ENCODE assay signal across 8 cellular contexts in genomic region chrX:12770440-12770839, GRCh38. TPM values are rescaled to one million over a fixed set of nuclear protein-coding genes. Genes with fewer than 3 reads are reported as not detected.
DNase-seq lines count a peak whose midpoint lies in the region; ATAC-seq and TF ChIP-seq lines count a peak whose summit lies in the region.

No MANE protein-coding gene starts in this region.

- H3K36me3 ChIP-seq in CD4-positive, CD25-positive, alpha-beta regulatory T cell (ENCODE audit: control insufficient read depth, insufficient read depth, low read length) = no peaks in the 10 kb centered on the region
- H3K36me3 ChIP-seq in SK-N-SH (replicated peaks in 1 of 2; ENCODE audit: control insufficient read depth in 1 of 2, insufficient read depth in 2 of 2, low read length in 1 of 2) (no peaks in the 10 kb centered on the region), hepatocyte (replicated peaks; ENCODE audit: insufficient read depth, low read depth) (no peaks in the 10 kb centered on the region)

- H3K9me3 Mint-ChIP-seq in CD4-positive, CD25-positive, alpha-beta regulatory T cell = no peaks in the 10 kb centered on the region

- no peaks in the 10 kb centered on the region for H3F3A ChIP-seq in SK-N-SH (replicated peaks; ENCODE audit: insufficient read depth)

- ATAC-seq in CD4-positive, CD25-positive, alpha-beta regulatory T cell (ENCODE audit: low read depth in 2 of 2) = no peak
- ATAC-seq in HG03378 (IDR thresholded peaks at IDR 0.05; ENCODE audit: unreplicated experiment) (no peak), GM21529 (IDR thresholded peaks at IDR 0.05; ENCODE audit: unreplicated experiment) (no peak)

- peaks cover 4 to 11% (median 5%) of the 10 kb centered on the region in 4 donors for H3K4me1 Mint-ChIP-seq in CD4-positive, CD25-positive, alpha-beta regulatory T cell

- TF ChIP-seq EP300 in SK-N-SH (IDR thresholded peaks at IDR 0.05; ENCODE audit: borderline replicate concordance in 1 of 2, low read depth in 1 of 2, low read length in 1 of 2) = no peak

- H3K4me1 ChIP-seq in CD4-positive, CD25-positive, alpha-beta regulatory T cell (ENCODE audit: control insufficient read depth, insufficient read depth, low read length, poor library complexity, severe bottlenecking) = no peaks in the 10 kb centered on the region
- H3K4me1 ChIP-seq in SK-N-SH (ENCODE audit: control insufficient read depth in 1 of 2, insufficient read depth in 2 of 2, low read depth in 1 of 2, low read length in 1 of 2) (peaks cover 0 to 2% of the 10 kb centered on the region in 2 experiments; a peak in 1 of 4 replicates), hepatocyte (ENCODE audit: insufficient read depth) (no peaks in the 10 kb centered on the region)

- H3K4me2 ChIP-seq in SK-N-SH = no peak overlapping the region
- no peak overlapping the region for H3K4me2 ChIP-seq in hepatocyte

- H3K27ac ChIP-seq in CD4-positive, CD25-positive, alpha-beta regulatory T cell (ENCODE audit: insufficient read depth, low read length, poor library complexity, severe bottlenecking) = no peak overlapping the region
- H3K27ac ChIP-seq in SK-N-SH (ENCODE audit: low read depth in 2 of 2, low read length in 1 of 2) = no peak overlapping the region
- H3K27ac ChIP-seq in hepatocyte = no peak overlapping the region

- CTCF ChIA-PET in SK-N-SH (lab: Yijun Ruan, JAX) = interaction anchor here (0.7 to 3.1 kb wide), 16 partner anchors 9 to 690 kb away, joined by 3 to 27 read pairs (median 4); no protein-coding TSS in a partner anchor

- no peaks in the 10 kb centered on the region for H3K79me2 ChIP-seq in SK-N-SH (ENCODE audit: insufficient read depth)
- no peaks in the 10 kb centered on the region for H3K79me2 ChIP-seq in hepatocyte

- H3K4me3 Mint-ChIP-seq in CD4-positive, CD25-positive, alpha-beta regulatory T cell = no peak overlapping the region

- H2AFZ ChIP-seq in SK-N-SH (ENCODE audit: low read depth) = no peak overlapping the region
- H2AFZ ChIP-seq in hepatocyte = no peak overlapping the region

- H4K20me1 ChIP-seq in SK-N-SH (ENCODE audit: insufficient read depth) (no peaks in the 10 kb centered on the region), hepatocyte (ENCODE audit: insufficient read depth, poor library complexity, severe bottlenecking) (no peaks in the 10 kb centered on the region)

- 25% methylated on average over 5 of the region's 5 CpGs for WGBS in SK-N-SH (ENCODE audit: low lambda C conversion rate)
- WGBS in hepatocyte (ENCODE audit: low lambda C conversion rate, missing lambda C conversion rate) = 72% methylated on average over 5 of the region's 5 CpGs

- H3K9me3 ChIP-seq in CD4-positive, CD25-positive, alpha-beta regulatory T cell (ENCODE audit: control insufficient read depth in 2 of 2, low read length in 2 of 2) = no peaks in the 10 kb centered on the region
- H3K9me3 ChIP-seq in SK-N-SH = no peaks in the 10 kb centered on the region
- H3K9me3 ChIP-seq in hepatocyte (ENCODE audit: low read depth) = no peaks in the 10 kb centered on the region

- H3K36me3 Mint-ChIP-seq in CD4-positive, CD25-positive, alpha-beta regulatory T cell = no peaks in the 10 kb centered on the region

- H3K9me2 ChIP-seq in SK-N-SH (no peaks in the 10 kb centered on the region), hepatocyte (replicated peaks; ENCODE audit: insufficient read depth) (no peaks in the 10 kb centered on the region)

- peaks cover 20% of the 10 kb centered on the region for H3K27me3 Mint-ChIP-seq in CD4-positive, CD25-positive, alpha-beta regulatory T cell

- peak in 2 of 3 donors; percentile 22 to 51 for DNase-seq in CD4-positive, CD25-positive, alpha-beta regulatory T cell
- DNase-seq in HFF-Myc (ENCODE audit: extremely low read depth, low read depth) = no peak
- DNase-seq in SK-N-SH = peak; percentile 42
- peak; percentile 35 for DNase-seq in hepatocyte (ENCODE audit: low spot score)
- no peak for DNase-seq in GF-D8 (lab: John Stamatoyannopoulos, UW)
- DNase-seq in DMS153 (lab: John Stamatoyannopoulos, UW) = no peak

- TF ChIP-seq CTCF in HFF-Myc (IDR thresholded peaks at IDR 0.05; ENCODE audit: low read depth, low read length, missing control alignments) = peak; percentile 23
- peak; percentile 79 for TF ChIP-seq CTCF in SK-N-SH (IDR thresholded peaks at IDR 0.05)
- peak; percentile 52 for TF ChIP-seq CTCF in hepatocyte (IDR thresholded peaks at IDR 0.05; ENCODE audit: poor library complexity)

- TF ChIP-seq RAD21 in SK-N-SH (IDR thresholded peaks at IDR 0.05; ENCODE audit: low read length) = peak; percentile 41; the same call in 1 of the 2 replicates

- H3K4me3 ChIP-seq in CD4-positive, CD25-positive, alpha-beta regulatory T cell (ENCODE audit: low read depth, low read length) = no peak overlapping the region
- H3K4me3 ChIP-seq in HFF-Myc (replicated peaks; ENCODE audit: low read depth, low read length) (no peak overlapping the region), SK-N-SH (ENCODE audit: low read depth in 2 of 2, low read length in 1 of 2) (no peak overlapping the region), hepatocyte (no peak overlapping the region)

- POLR2A ChIA-PET in SK-N-SH (lab: Yijun Ruan, JAX) = no interaction called here

- H3K27ac Mint-ChIP-seq in CD4-positive, CD25-positive, alpha-beta regulatory T cell = no peak overlapping the region

- H3K27me3 ChIP-seq in CD4-positive, CD25-positive, alpha-beta regulatory T cell (ENCODE audit: control insufficient read depth, insufficient read depth, low read length) = peaks cover 2% of the 10 kb centered on the region
- H3K27me3 ChIP-seq in SK-N-SH (ENCODE audit: insufficient read depth) = peaks cover 29% of the 10 kb centered on the region; the same call in 1 of the 2 replicates
- no peaks in the 10 kb centered on the region for H3K27me3 ChIP-seq in hepatocyte

- no peak overlapping the region for H3K9ac ChIP-seq in SK-N-SH

TF ChIP-seq in SK-N-SH, 30 proteins besides CTCF, POLR2A, EP300 and RAD21 (continues in another document):
- TF ChIP-seq MXI1 (IDR thresholded peaks at IDR 0.05; ENCODE audit: low read depth, low read length) = no peak
- no peak for TF ChIP-seq USF1 (IDR thresholded peaks at IDR 0.05; ENCODE audit: borderline replicate concordance, low read depth)
- no peak for TF ChIP-seq FOXJ3 (CRISPR knock-in tag; IDR thresholded peaks at IDR 0.05)
- TF ChIP-seq JUND (IDR thresholded peaks at IDR 0.05) = no peak
- no peak for TF ChIP-seq GABPA (IDR thresholded peaks at IDR 0.05; ENCODE audit: low read depth)
- no peak for TF ChIP-seq TCF12 (IDR thresholded peaks at IDR 0.05)
- TF ChIP-seq RXRA (IDR thresholded peaks at IDR 0.05; ENCODE audit: borderline replicate concordance, low read depth) = no peak
- no peak for TF ChIP-seq EZH2phosphoT487 (IDR thresholded peaks at IDR 0.05; ENCODE audit: borderline replicate concordance, low read depth)
- no peak for TF ChIP-seq NRF1 (IDR thresholded peaks at IDR 0.05; ENCODE audit: low read depth, low read length)
- TF ChIP-seq RCOR1 (IDR thresholded peaks at IDR 0.05; ENCODE audit: low read length) = no peak
- no peak for TF ChIP-seq RFX5 (IDR thresholded peaks at IDR 0.05; ENCODE audit: low read length)
- TF ChIP-seq, protein P1, sequence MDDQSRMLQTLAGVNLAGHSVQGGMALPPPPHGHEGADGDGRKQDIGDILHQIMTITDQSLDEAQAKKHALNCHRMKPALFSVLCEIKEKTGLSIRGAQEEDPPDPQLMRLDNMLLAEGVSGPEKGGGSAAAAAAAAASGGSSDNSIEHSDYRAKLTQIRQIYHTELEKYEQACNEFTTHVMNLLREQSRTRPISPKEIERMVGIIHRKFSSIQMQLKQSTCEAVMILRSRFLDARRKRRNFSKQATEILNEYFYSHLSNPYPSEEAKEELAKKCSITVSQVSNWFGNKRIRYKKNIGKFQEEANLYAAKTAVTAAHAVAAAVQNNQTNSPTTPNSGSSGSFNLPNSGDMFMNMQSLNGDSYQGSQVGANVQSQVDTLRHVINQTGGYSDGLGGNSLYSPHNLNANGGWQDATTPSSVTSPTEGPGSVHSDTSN (IDR thresholded peaks at IDR 0.05) = no peak
- no peak for TF ChIP-seq IRF3 (IDR thresholded peaks at IDR 0.05; ENCODE audit: low read depth, low read length)
- TF ChIP-seq, protein P2, sequence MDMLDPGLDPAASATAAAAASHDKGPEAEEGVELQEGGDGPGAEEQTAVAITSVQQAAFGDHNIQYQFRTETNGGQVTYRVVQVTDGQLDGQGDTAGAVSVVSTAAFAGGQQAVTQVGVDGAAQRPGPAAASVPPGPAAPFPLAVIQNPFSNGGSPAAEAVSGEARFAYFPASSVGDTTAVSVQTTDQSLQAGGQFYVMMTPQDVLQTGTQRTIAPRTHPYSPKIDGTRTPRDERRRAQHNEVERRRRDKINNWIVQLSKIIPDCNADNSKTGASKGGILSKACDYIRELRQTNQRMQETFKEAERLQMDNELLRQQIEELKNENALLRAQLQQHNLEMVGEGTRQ (IDR thresholded peaks at IDR 0.05; ENCODE audit: borderline replicate concordance, low read depth, low read length) = no peak
- no peak for TF ChIP-seq FOXM1 (IDR thresholded peaks at IDR 0.05; ENCODE audit: low read depth)
- no peak for TF ChIP-seq TAF1 (IDR thresholded peaks at IDR 0.05; ENCODE audit: borderline replicate concordance, low read depth, low read length)
- no peak for TF ChIP-seq FOSL2 (IDR thresholded peaks at IDR 0.05; ENCODE audit: borderline replicate concordance, low read depth)

RNA-seq across cellular contexts. Expression of gene PRPS2, which starts 20.8 kb away (rescaled TPM):
- total RNA-seq in CD4-positive, CD25-positive, alpha-beta regulatory T cell = 18.0 TPM
- 10 to 100 TPM; 23.7 to 31.7 (median 30.1) TPM for polyA plus RNA-seq in CD4-positive, CD25-positive, alpha-beta regulatory T cell
- polyA plus RNA-seq in SK-N-SH (2012; rRNA removed) (10.9 and 11.1 TPM in 2 replicates), hepatocyte (58.2 and 64.1 TPM in 2 replicates)
- 9.4 and 11.8 TPM in 2 replicates for polyA plus RNA-seq in SK-N-SH (2012; cell fraction: cytosol; rRNA removed)
- 8.1 and 9.7 TPM in 2 replicates for polyA plus RNA-seq in SK-N-SH (2012; cell fraction: nucleus; rRNA removed)
- total RNA-seq in hepatocyte = 52.9 and 60.8 TPM in 2 replicates

Comparison
In these comparisons a context has a peak if more than half of its experiments do, and no peak if none do; other contexts are left out.
1. DNase-seq: peak in CD4-positive, CD25-positive, alpha-beta regulatory T cell (2 of 3), SK-N-SH (single experiment) and hepatocyte (single experiment); none in HFF-Myc (single experiment), GF-D8 (single experiment) and DMS153 (single experiment).
2. CTCF ChIP-seq: peak in every context shown above with its lines; median percentile 79 in SK-N-SH; 52 in hepatocyte; 23 in HFF-Myc.